In the genomic region with DNA sequence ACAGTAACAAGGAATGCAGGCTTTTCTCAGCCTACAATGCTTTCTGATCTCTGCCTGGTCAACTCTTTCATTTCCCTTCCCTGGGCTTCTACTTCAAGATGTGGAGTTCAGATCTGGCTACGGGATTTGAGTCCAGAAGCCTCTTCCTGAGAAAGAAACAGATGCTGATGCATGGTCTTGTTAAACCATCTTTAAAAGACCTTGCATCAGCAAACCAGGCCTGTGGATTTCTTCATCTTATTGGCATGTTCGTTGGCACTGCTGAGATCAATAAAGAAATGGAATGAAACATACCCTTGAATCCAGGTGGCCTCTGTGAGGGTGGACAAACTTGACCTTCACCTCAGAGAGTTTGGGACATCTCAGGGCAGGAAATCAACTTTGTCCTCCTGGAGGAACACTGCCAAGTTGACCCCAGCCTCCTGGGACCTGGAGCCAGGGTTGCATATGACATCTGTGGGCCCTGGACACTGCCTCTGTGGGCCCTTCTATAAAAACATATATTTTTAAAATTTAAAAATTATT, we compare ENCODE assay signal across 2 cellular contexts.
A peak's percentile ranks its signal among the peaks of the same experiment; 100 is the strongest.
TF ChIP-seq lines count a peak whose summit lies in the region.

No MANE protein-coding gene starts in this region.

TF ChIP-seq in IMR-90, 13 proteins besides CTCF, POLR2A, EP300 and RAD21 (continued from another document):
- TF ChIP-seq, protein P1, sequence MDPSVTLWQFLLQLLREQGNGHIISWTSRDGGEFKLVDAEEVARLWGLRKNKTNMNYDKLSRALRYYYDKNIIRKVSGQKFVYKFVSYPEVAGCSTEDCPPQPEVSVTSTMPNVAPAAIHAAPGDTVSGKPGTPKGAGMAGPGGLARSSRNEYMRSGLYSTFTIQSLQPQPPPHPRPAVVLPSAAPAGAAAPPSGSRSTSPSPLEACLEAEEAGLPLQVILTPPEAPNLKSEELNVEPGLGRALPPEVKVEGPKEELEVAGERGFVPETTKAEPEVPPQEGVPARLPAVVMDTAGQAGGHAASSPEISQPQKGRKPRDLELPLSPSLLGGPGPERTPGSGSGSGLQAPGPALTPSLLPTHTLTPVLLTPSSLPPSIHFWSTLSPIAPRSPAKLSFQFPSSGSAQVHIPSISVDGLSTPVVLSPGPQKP (IDR thresholded peaks at IDR 0.05; ENCODE audit: borderline replicate concordance, low read depth, low read length), result no peak
- TF ChIP-seq CHD1 (IDR thresholded peaks at IDR 0.05; ENCODE audit: low read depth, low read length), result no peak
- no peak for TF ChIP-seq FOS (IDR thresholded peaks at IDR 0.05; ENCODE audit: low read depth, low read length)
- TF ChIP-seq CEBPB (IDR thresholded peaks at IDR 0.05; ENCODE audit: low read depth, low read length), result no peak
- TF ChIP-seq SMC3 (IDR thresholded peaks at IDR 0.05; ENCODE audit: low read depth, low read length), result no peak
- no peak for TF ChIP-seq RFX5 (IDR thresholded peaks at IDR 0.05; ENCODE audit: low read depth, low read length)
- no peak for TF ChIP-seq RCOR1 (IDR thresholded peaks at IDR 0.05; ENCODE audit: insufficient replicate concordance, low read length)
- TF ChIP-seq, protein P2, sequence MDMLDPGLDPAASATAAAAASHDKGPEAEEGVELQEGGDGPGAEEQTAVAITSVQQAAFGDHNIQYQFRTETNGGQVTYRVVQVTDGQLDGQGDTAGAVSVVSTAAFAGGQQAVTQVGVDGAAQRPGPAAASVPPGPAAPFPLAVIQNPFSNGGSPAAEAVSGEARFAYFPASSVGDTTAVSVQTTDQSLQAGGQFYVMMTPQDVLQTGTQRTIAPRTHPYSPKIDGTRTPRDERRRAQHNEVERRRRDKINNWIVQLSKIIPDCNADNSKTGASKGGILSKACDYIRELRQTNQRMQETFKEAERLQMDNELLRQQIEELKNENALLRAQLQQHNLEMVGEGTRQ (IDR thresholded peaks at IDR 0.05; ENCODE audit: low read depth, low read length), result no peak
- no peak for TF ChIP-seq NFE2L2 (IDR thresholded peaks at IDR 0.05; ENCODE audit: low read depth, low read length)
- TF ChIP-seq BHLHE40 (IDR thresholded peaks at IDR 0.05; ENCODE audit: low read depth, low read length), result no peak
- no peak for TF ChIP-seq MAFK (IDR thresholded peaks at IDR 0.05; ENCODE audit: low read depth, low read length)

TF ChIP-seq in liver, 16 proteins besides CTCF, POLR2A, EP300 and RAD21 (continued from another document):
- TF ChIP-seq, protein P3, sequence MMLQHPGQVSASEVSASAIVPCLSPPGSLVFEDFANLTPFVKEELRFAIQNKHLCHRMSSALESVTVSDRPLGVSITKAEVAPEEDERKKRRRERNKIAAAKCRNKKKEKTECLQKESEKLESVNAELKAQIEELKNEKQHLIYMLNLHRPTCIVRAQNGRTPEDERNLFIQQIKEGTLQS (IDR thresholded peaks at IDR 0.05), result peak; percentile 60
- TF ChIP-seq YY1 (IDR thresholded peaks at IDR 0.05), result no peak
- peak; percentile 9 for TF ChIP-seq HNF4G (IDR thresholded peaks at IDR 0.05)
- peak; percentile 40 for TF ChIP-seq NR2F2 (IDR thresholded peaks at IDR 0.05)
- peak; percentile 51 for TF ChIP-seq SP1 (IDR thresholded peaks at IDR 0.05)
- TF ChIP-seq JUND (IDR thresholded peaks at IDR 0.05), result peak in 1 of 2 donors; percentile 42
- peak in 1 of 2 donors; percentile 66 for TF ChIP-seq HNF4A (conservative IDR thresholded peaks at IDR 0.05)
- TF ChIP-seq, protein P4, sequence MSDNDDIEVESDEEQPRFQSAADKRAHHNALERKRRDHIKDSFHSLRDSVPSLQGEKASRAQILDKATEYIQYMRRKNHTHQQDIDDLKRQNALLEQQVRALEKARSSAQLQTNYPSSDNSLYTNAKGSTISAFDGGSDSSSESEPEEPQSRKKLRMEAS (IDR thresholded peaks at IDR 0.05), result no peak
TF ChIP-seq in liver: peak in this region for 7.
